21 cellular contexts compared by ENCODE assay signal in the genomic region with DNA sequence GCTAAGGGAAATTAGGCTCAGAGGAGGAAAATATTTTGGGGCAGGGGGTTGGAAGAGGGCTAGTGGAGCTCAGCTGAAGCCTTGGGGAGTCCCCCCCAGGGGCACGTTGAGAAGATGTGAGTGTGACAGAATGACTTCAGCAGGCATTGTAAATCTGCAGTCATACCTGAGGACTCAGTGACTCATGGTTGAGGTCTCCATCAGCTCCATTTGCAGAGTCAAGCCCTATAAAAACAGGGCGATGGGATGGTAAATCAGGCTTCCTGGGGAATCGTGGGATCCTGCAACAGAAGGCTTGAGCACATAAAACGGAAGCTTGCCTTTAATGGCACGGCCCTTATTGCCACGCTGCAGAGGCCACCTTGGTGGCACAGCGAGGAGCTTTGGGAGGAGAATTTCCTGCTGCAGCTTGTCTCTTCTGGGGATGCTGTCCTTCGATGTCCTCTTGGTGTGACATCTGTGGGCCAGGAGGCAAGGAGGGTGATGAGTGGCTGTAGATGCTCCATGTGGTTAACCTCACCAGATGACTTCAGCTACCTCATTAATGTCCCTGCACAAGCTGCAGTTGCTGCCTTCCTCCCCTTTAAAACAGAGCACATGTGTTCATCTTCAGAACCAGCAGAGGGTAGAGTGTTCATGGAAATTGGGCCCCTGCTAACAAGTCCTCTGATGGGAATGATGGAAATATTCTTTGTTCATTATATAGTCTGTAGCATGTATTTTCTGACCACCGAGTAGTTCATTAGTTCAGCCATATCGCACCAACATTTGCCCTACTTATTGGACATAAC.
A peak's percentile ranks its signal among the peaks of the same experiment; 100 is the strongest.
DNase-seq lines count a peak whose midpoint lies in the region; ATAC-seq, FAIRE-seq and TF ChIP-seq lines count a peak whose summit lies in the region.
"Had no signal": no experiment of that assay in that cellular context is flagged by ENCODE, and none has a peak within 500 bp of the region (broad histone marks: within the 10 kb centered on the region; RNA-seq: fewer than 3 reads in every experiment).

No MANE protein-coding gene starts in this region.

- H3K4me3 ChIP-seq in heart left ventricle (no peak overlapping the region), fibroblast of mammary gland (ENCODE audit: control insufficient read depth, low read depth, low read length) (no peak overlapping the region), small intestine (ENCODE audit: low read depth in 1 of 2, low read length in 2 of 2) (no peak overlapping the region), A673 (ENCODE audit: low read depth, low read length, poor library complexity, severe bottlenecking) (no peak overlapping the region)
- H3K4me3 ChIP-seq: body of pancreas, dorsolateral prefrontal cortex, lung, pancreas had no signal

- peak; percentile 34 for ATAC-seq in Right ventricle myocardium superior (ENCODE audit: poor library complexity)
- no peak for ATAC-seq in heart left ventricle
- ATAC-seq: activated CD8-positive, alpha-beta T cell treated with anti-CD3 and anti-CD28 coated beads for 36 hours; activated naive CD4-positive, alpha-beta T cell treated with anti-CD3 and anti-CD28 coated beads, Interleukin-2, amount 50 U/mL, for 72 hours; body of pancreas; CD8-positive, alpha-beta T cell had no signal

- DNase-seq in Right ventricle myocardium superior = no peak
- no peak for DNase-seq in heart left ventricle
- DNase-seq in RPMI7951 (ENCODE audit: low read depth) = peak; percentile 21
- peak; percentile 33 for DNase-seq in fibroblast of mammary gland (ENCODE audit: low read depth)
- peak; percentile 3 for DNase-seq in small intestine
- DNase-seq in NK-92 treated with Interleukin-12 subunit alpha and Interleukin-12 subunit beta, amount 100 ng/mL, for 24 hours (lab: John Stamatoyannopoulos, UW) = no peak
- no peak for DNase-seq in A673 (ENCODE audit: low spot score)
- no peak for DNase-seq in RCC 7860 (ENCODE audit: low spot score)
- DNase-seq: activated CD8-positive, alpha-beta T cell treated with anti-CD3 and anti-CD28 coated beads for 36 hours; activated T-cell treated with anti-CD3 and anti-CD28 coated beads, Interleukin-2, amount 50 U/mL, for 48 hours; body of pancreas; CD8-positive, alpha-beta T cell; DND-41; dorsolateral prefrontal cortex; erythroblast; pancreas; stimulated activated CD4-positive, alpha-beta T cell treated with anti-CD3 and anti-CD28 coated beads, Interleukin-2, amount 100 ng/mL, for 48 hours; T-helper 1 cell had no signal

- TF ChIP-seq CTCF in heart left ventricle (IDR thresholded peaks at IDR 0.05) (peak in 3 of 12 donors; percentile 13 to 23 (median 15)), fibroblast of mammary gland (conservative IDR thresholded peaks at IDR 0.05; ENCODE audit: control insufficient read depth, insufficient read depth, low read depth, low read length) (no peak), A673 (conservative IDR thresholded peaks at IDR 0.05; ENCODE audit: low read depth, low read length) (no peak)

- TF ChIP-seq POLR2A in heart left ventricle (IDR thresholded peaks at IDR 0.05) = no peak

- CTCF ChIA-PET in A673 (lab: Charles Lee) = no interaction called here

- no peak overlapping the region for H3K27ac ChIP-seq in heart left ventricle
- H3K27ac ChIP-seq in small intestine (ENCODE audit: low read depth in 1 of 2, low read length in 1 of 2) = no peak overlapping the region
- no peak overlapping the region for H3K27ac ChIP-seq in A673 (ENCODE audit: low read depth, low read length, poor library complexity, severe bottlenecking)
- H3K27ac ChIP-seq: body of pancreas, dorsolateral prefrontal cortex, pancreas had no signal

- H3K4me1 ChIP-seq in heart left ventricle = no peaks in the 10 kb centered on the region
- no peaks in the 10 kb centered on the region for H3K4me1 ChIP-seq in small intestine (ENCODE audit: control insufficient read depth in 2 of 2, insufficient read depth in 1 of 2, low read depth in 1 of 2, low read length in 1 of 2)
- no peaks in the 10 kb centered on the region for H3K4me1 ChIP-seq in A673 (ENCODE audit: insufficient read depth, low read length, poor library complexity, severe bottlenecking)

- BruUV-seq in A673 (replicated peaks; lab: Mats Ljungman, UMichigan) = no TSS peak

- FAIRE-seq in small intestine (lab: Jason Lieb, UNC) = no peak
- FAIRE-seq in RCC 7860 (lab: Jason Lieb, UNC) = no peak
- FAIRE-seq: pancreas, urothelium cell line had no signal

- POLR2A ChIA-PET in A673 (lab: Charles Lee; ENCODE audit: low non-redundant PET) = no interaction called here

- 91 to 94% (median 93%) methylated on average over 10 of the region's 10 CpGs for WGBS in heart left ventricle, 4 donors
- 90 to 95% (median 92%) methylated on average over 10 of the region's 10 CpGs for WGBS in small intestine, 3 donors

- H3K27me3 ChIP-seq in heart left ventricle = no peaks in the 10 kb centered on the region
- H3K27me3 ChIP-seq in small intestine (ENCODE audit: control insufficient read depth in 2 of 2, insufficient read depth in 2 of 2, low read length in 2 of 2) = no peaks in the 10 kb centered on the region
- peaks cover 22% of the 10 kb centered on the region for H3K27me3 ChIP-seq in A673 (replicated peaks; ENCODE audit: insufficient read depth, low read depth, low read length, poor library complexity)
- H3K27me3 ChIP-seq: body of pancreas, pancreas had no signal

- intact Hi-C loops in Right ventricle myocardium superior (cut with DNase I) (no loop called here), heart left ventricle (cut with DNase I) (no loop called here), A673 (cut with micrococcal nuclease; ENCODE audit: unreplicated experiment) (no loop called here)

- H3K36me3 ChIP-seq in heart left ventricle (no peaks in the 10 kb centered on the region), small intestine (ENCODE audit: control insufficient read depth in 2 of 2, insufficient read depth in 2 of 2, low read length in 2 of 2) (no peaks in the 10 kb centered on the region), A673 (ENCODE audit: insufficient read depth, low read length, poor library complexity, severe bottlenecking) (no peaks in the 10 kb centered on the region)
- H3K36me3 ChIP-seq: pancreas had no signal

- H3K9me3 ChIP-seq in heart left ventricle = no peaks in the 10 kb centered on the region
- no peaks in the 10 kb centered on the region for H3K9me3 ChIP-seq in small intestine (ENCODE audit: control insufficient read depth, low read depth)
- H3K9me3 ChIP-seq in A673 (ENCODE audit: low read depth, low read length, poor library complexity, severe bottlenecking) = no peaks in the 10 kb centered on the region
- H3K9me3 ChIP-seq: body of pancreas, pancreas had no signal

Comparison
In these comparisons a context has a peak if more than half of its experiments do, and no peak if none do; other contexts are left out.
1. DNase-seq: peak in RPMI7951 (single experiment), fibroblast of mammary gland (single experiment) and small intestine (single experiment); none in Right ventricle myocardium superior (single experiment), heart left ventricle (0 of 5), NK-92 treated with Interleukin-12 subunit alpha and Interleukin-12 subunit beta, amount 100 ng/mL, for 24 hours (single experiment), A673 (single experiment) and RCC 7860 (single experiment).